In genomic region chr2:238631491-238632180, GRCh38 we compare ENCODE assay signal across 15 cellular contexts.
DNase-seq lines count a peak whose midpoint lies in the region; ATAC-seq, FAIRE-seq and TF ChIP-seq lines count a peak whose summit lies in the region.
"Had no signal": no experiment of that assay in that cellular context is flagged by ENCODE, and none has a peak within 500 bp of the region (broad histone marks: within the 10 kb centered on the region; RNA-seq: fewer than 3 reads in every experiment).

No MANE protein-coding gene starts in this region.

- no peak overlapping the region for H3K27ac Mint-ChIP-seq in osteocyte (ENCODE audit: unreplicated experiment)
- H3K27ac Mint-ChIP-seq in natural killer cell treated with Interleukin-12 subunit alpha and Interleukin-12 subunit beta and Interleukin-15 and Interleukin-18, amount 100 ng/mL, for 72 hours: no peak overlapping the region
- peak overlapping the region in 1 of 8 donors; percentile 33 for H3K27ac Mint-ChIP-seq in CD8-positive, alpha-beta memory T cell
- H3K27ac Mint-ChIP-seq: HFFc6 had no signal

- H3K4me3 Mint-ChIP-seq in osteocyte (ENCODE audit: unreplicated experiment): no peak overlapping the region
- no peak overlapping the region for H3K4me3 Mint-ChIP-seq in natural killer cell treated with Interleukin-12 subunit alpha and Interleukin-12 subunit beta and Interleukin-15 and Interleukin-18, amount 100 ng/mL, for 72 hours
- no peak overlapping the region for H3K4me3 Mint-ChIP-seq in CD8-positive, alpha-beta memory T cell
- H3K4me3 Mint-ChIP-seq: HFFc6 had no signal

- H3K27ac ChIP-seq in CD8-positive, alpha-beta memory T cell (ENCODE audit: low read depth, low read length): no peak overlapping the region
- H3K27ac ChIP-seq: BLaER1, HL-60 had no signal

- no peaks in the 10 kb centered on the region for H3K36me3 ChIP-seq in CD8-positive, alpha-beta memory T cell (ENCODE audit: insufficient read depth, low read length)
- H3K36me3 ChIP-seq: BLaER1 had no signal

- no peak for TF ChIP-seq CTCF in osteocyte (IDR thresholded peaks at IDR 0.05)

- H3K9me3 ChIP-seq in CD8-positive, alpha-beta memory T cell (ENCODE audit: low read length): no peaks in the 10 kb centered on the region

- POLR2A ChIA-PET in CD8-positive, alpha-beta memory T cell (lab: Charles Lee): no interaction called here

- no peaks in the 10 kb centered on the region for H3K4me1 ChIP-seq in CD8-positive, alpha-beta memory T cell (ENCODE audit: insufficient read depth, low read length)

- no peak for FAIRE-seq in frontal cortex (lab: Jason Lieb, UNC)

- H3K9me3 Mint-ChIP-seq in osteocyte (ENCODE audit: unreplicated experiment): peaks cover 5% of the 10 kb centered on the region
- no peaks in the 10 kb centered on the region for H3K9me3 Mint-ChIP-seq in natural killer cell treated with Interleukin-12 subunit alpha and Interleukin-12 subunit beta and Interleukin-15 and Interleukin-18, amount 100 ng/mL, for 72 hours
- H3K9me3 Mint-ChIP-seq in CD8-positive, alpha-beta memory T cell: peaks cover 0 to 2% (median 0%) of the 10 kb centered on the region in 5 donors
- H3K9me3 Mint-ChIP-seq: HFFc6 had no signal

- DNase-seq in Right ventricle myocardium superior (no peak), cardiac septum (ENCODE audit: low spot score) (no peak), left ventricle myocardium superior (no peak), osteocyte (ENCODE audit: extremely low spot score, unreplicated experiment) (peak; percentile 69), frontal cortex (ENCODE audit: low spot score in 2 of 2) (no peak)
- DNase-seq in natural killer cell treated with Interleukin-12 subunit alpha and Interleukin-12 subunit beta and Interleukin-15 and Interleukin-18, amount 100 ng/mL, for 72 hours (ENCODE audit: low spot score): no peak
- no peak for DNase-seq in CD8-positive, alpha-beta memory T cell
- DNase-seq: 8988T, AML-193, DMS53, GF-D8, HCEC 1CT, HFFc6 had no signal

- no peaks in the 10 kb centered on the region for H3K27me3 ChIP-seq in CD8-positive, alpha-beta memory T cell (ENCODE audit: insufficient read depth, low read length, poor library complexity, severe bottlenecking)
- H3K27me3 ChIP-seq: BLaER1 had no signal

- intact Hi-C loops in Right ventricle myocardium superior (cut with DNase I): no loop called here
- intact Hi-C loops in cardiac septum (cut with DNase I): no loop called here
- intact Hi-C loops in left ventricle myocardium superior (cut with micrococcal nuclease): no loop called here

- CTCF ChIA-PET in CD8-positive, alpha-beta memory T cell (lab: Charles Lee): no interaction called here

- H3K27me3 Mint-ChIP-seq in osteocyte (ENCODE audit: unreplicated experiment): no peaks in the 10 kb centered on the region
- peaks cover 0 to 22% of the 10 kb centered on the region in 2 donors for H3K27me3 Mint-ChIP-seq in natural killer cell treated with Interleukin-12 subunit alpha and Interleukin-12 subunit beta and Interleukin-15 and Interleukin-18, amount 100 ng/mL, for 72 hours
- H3K27me3 Mint-ChIP-seq in CD8-positive, alpha-beta memory T cell: peaks cover 6 to 16% of the 10 kb centered on the region in 2 donors

- no peaks in the 10 kb centered on the region for H3K36me3 Mint-ChIP-seq in osteocyte (ENCODE audit: unreplicated experiment)
- H3K36me3 Mint-ChIP-seq in natural killer cell treated with Interleukin-12 subunit alpha and Interleukin-12 subunit beta and Interleukin-15 and Interleukin-18, amount 100 ng/mL, for 72 hours: no peaks in the 10 kb centered on the region
- no peaks in the 10 kb centered on the region for H3K36me3 Mint-ChIP-seq in CD8-positive, alpha-beta memory T cell

- ATAC-seq in Right ventricle myocardium superior (ENCODE audit: poor library complexity): peak; percentile 25
- peak; percentile 47 for ATAC-seq in left ventricle myocardium superior
- no peak for ATAC-seq in natural killer cell treated with Interleukin-12 subunit alpha and Interleukin-12 subunit beta and Interleukin-15 and Interleukin-18, amount 100 ng/mL, for 72 hours

- H3K4me1 Mint-ChIP-seq in osteocyte (ENCODE audit: unreplicated experiment): no peaks in the 10 kb centered on the region
- H3K4me1 Mint-ChIP-seq in natural killer cell treated with Interleukin-12 subunit alpha and Interleukin-12 subunit beta and Interleukin-15 and Interleukin-18, amount 100 ng/mL, for 72 hours (ENCODE audit: low read depth in 2 of 2): no peaks in the 10 kb centered on the region
- H3K4me1 Mint-ChIP-seq in CD8-positive, alpha-beta memory T cell: no peaks in the 10 kb centered on the region

- H3K4me3 ChIP-seq in CD8-positive, alpha-beta memory T cell (ENCODE audit: low read length): no peak overlapping the region
- H3K4me3 ChIP-seq: BLaER1 had no signal

Comparison
In these comparisons a context has a peak if more than half of its experiments do, and no peak if none do; other contexts are left out.
1. ATAC-seq: peak in Right ventricle myocardium superior (single experiment) and left ventricle myocardium superior (single experiment); none in natural killer cell treated with Interleukin-12 subunit alpha and Interleukin-12 subunit beta and Interleukin-15 and Interleukin-18, amount 100 ng/mL, for 72 hours (0 of 2).